ENCODE assay signal across 1 cellular context in genomic region chr5:177133119-177133844, GRCh38.
TF ChIP-seq lines count a peak whose summit lies in the region.

TSS of gene NSD1 (plus strand) at chr5:177133773. CDS start at chr5:177135104, 1,331 bp downstream.

TF ChIP-seq in GM12878, 131 proteins besides CTCF, POLR2A, EP300 and RAD21 (continued from another document and continues in another):
- TF ChIP-seq ZNF687 (IDR thresholded peaks at IDR 0.05) (peak; percentile 88), RCOR1 (conservative IDR thresholded peaks at IDR 0.05; ENCODE audit: low read depth, low read length) (0 out of 2 replicates have a peak, but pooled peaks have one; percentile 25), MYC (IDR thresholded peaks at IDR 0.05; ENCODE audit: insufficient read depth, insufficient read length, insufficient replicate concordance, low read length, severe bottlenecking) (peak; percentile 14), HCFC1 (IDR thresholded peaks at IDR 0.05; ENCODE audit: low read length) (no peak; the same call in 1 of the 2 replicates), IRF4 (IDR thresholded peaks at IDR 0.05; ENCODE audit: low read depth, low read length) (no peak), YY1 (IDR thresholded peaks at IDR 0.05; ENCODE audit: low read depth, low read length) (peak; percentile 86), GATAD2B (conservative IDR thresholded peaks at IDR 0.05; ENCODE audit: low read depth) (peak; percentile 96; the same call in 1 of the 2 replicates), RB1 (IDR thresholded peaks at IDR 0.05; ENCODE audit: borderline replicate concordance) (peak; percentile 96), ELK1 (IDR thresholded peaks at IDR 0.05; ENCODE audit: low read depth, low read length) (no peak), MXI1 (IDR thresholded peaks at IDR 0.05; ENCODE audit: low read depth, low read length) (no peak; the same call in 1 of the 2 replicates), DPF2 (IDR thresholded peaks at IDR 0.05) (peak; percentile 95), STAT1 (conservative IDR thresholded peaks at IDR 0.05) (peak; percentile 92; the same call in 1 of the 2 replicates), SMC3 (IDR thresholded peaks at IDR 0.05; ENCODE audit: borderline replicate concordance, low read length) (no peak), BCL11A (IDR thresholded peaks at IDR 0.05; ENCODE audit: low read depth, low read length) (no peak), ESRRA (IDR thresholded peaks at IDR 0.05; ENCODE audit: low read length) (no peak), SREBF2 (IDR thresholded peaks at IDR 0.05; ENCODE audit: low read length) (no peak), PAX5 (IDR thresholded peaks at IDR 0.05; ENCODE audit: borderline replicate concordance, low read depth, low read length) (peak; percentile 58), FOS (IDR thresholded peaks at IDR 0.05; ENCODE audit: borderline replicate concordance, extremely low read depth, insufficient read length) (no peak), NR2C1 (IDR thresholded peaks at IDR 0.05) (peak; percentile 30; the same call in 1 of the 2 replicates), EGR1 (IDR thresholded peaks at IDR 0.05; ENCODE audit: borderline replicate concordance in 1 of 2, low read depth in 2 of 2, low read length in 2 of 2) (peak in 1 of 2 experiments; percentile 69; a peak in 1 of 3 replicates), BHLHE40 (IDR thresholded peaks at IDR 0.05; ENCODE audit: borderline replicate concordance in 1 of 2, low read depth in 2 of 2, low read length in 1 of 2) (peak; percentile 68 to 91; a peak in 3 of 4 replicates), TCF12 (IDR thresholded peaks at IDR 0.05; ENCODE audit: low read depth, low read length) (0 out of 2 replicates have a peak, but pooled peaks have one; percentile 22), KAT2A (conservative IDR thresholded peaks at IDR 0.05; ENCODE audit: control insufficient read depth, low read depth, low read length) (no peak), CEBPZ (IDR thresholded peaks at IDR 0.05; ENCODE audit: low read depth, low read length) (no peak), IRF3 (IDR thresholded peaks at IDR 0.05) (0 out of 2 replicates have a peak, but pooled peaks have one; percentile 20), MEF2B (IDR thresholded peaks at IDR 0.05; ENCODE audit: partially characterized antibody, poor library complexity, severe bottlenecking) (peak; percentile 77), ZNF217 (IDR thresholded peaks at IDR 0.05) (peak; percentile 57; the same call in 1 of the 2 replicates), CREM (IDR thresholded peaks at IDR 0.05; ENCODE audit: low read depth) (0 out of 2 replicates have a peak, but pooled peaks have one; percentile 7), SP1 (IDR thresholded peaks at IDR 0.05; ENCODE audit: low read depth, low read length) (peak; percentile 14), TARDBP (IDR thresholded peaks at IDR 0.05; ENCODE audit: borderline replicate concordance) (0 out of 2 replicates have a peak, but pooled peaks have one; percentile 12), BRCA1 (IDR thresholded peaks at IDR 0.05; ENCODE audit: low read depth, low read length) (no peak), RBBP5 (conservative IDR thresholded peaks at IDR 0.05) (no peak), MAX (IDR thresholded peaks at IDR 0.05; ENCODE audit: low read depth, low read length) (peak; percentile 46; the same call in 1 of the 2 replicates), NR2F1 (conservative IDR thresholded peaks at IDR 0.05) (peak; percentile 60; the same call in 1 of the 2 replicates), IKZF1 (conservative IDR thresholded peaks at IDR 0.05) (peak; percentile 85), SKIL (IDR thresholded peaks at IDR 0.05; ENCODE audit: low read depth, poor library complexity, severe bottlenecking) (no peak), ATF7 (IDR thresholded peaks at IDR 0.05; ENCODE audit: low read depth) (no peak), RAD51 (IDR thresholded peaks at IDR 0.05) (no peak), ZSCAN29 (IDR thresholded peaks at IDR 0.05) (peak; percentile 22; the same call in 1 of the 2 replicates), WRNIP1 (IDR thresholded peaks at IDR 0.05; ENCODE audit: borderline replicate concordance, low read depth, low read length) (no peak), CHD1 (IDR thresholded peaks at IDR 0.05; ENCODE audit: low read depth, low read length) (no peak), ZNF592 (IDR thresholded peaks at IDR 0.05) (0 out of 2 replicates have a peak, but pooled peaks have one; percentile 69), CHD2 (IDR thresholded peaks at IDR 0.05; ENCODE audit: borderline replicate concordance, low read depth, low read length) (peak; percentile 78), FOXK2 (IDR thresholded peaks at IDR 0.05) (no peak), BCLAF1 (IDR thresholded peaks at IDR 0.05) (no peak)
